ENCODE assay signal across 17 cellular contexts in the genomic region with DNA sequence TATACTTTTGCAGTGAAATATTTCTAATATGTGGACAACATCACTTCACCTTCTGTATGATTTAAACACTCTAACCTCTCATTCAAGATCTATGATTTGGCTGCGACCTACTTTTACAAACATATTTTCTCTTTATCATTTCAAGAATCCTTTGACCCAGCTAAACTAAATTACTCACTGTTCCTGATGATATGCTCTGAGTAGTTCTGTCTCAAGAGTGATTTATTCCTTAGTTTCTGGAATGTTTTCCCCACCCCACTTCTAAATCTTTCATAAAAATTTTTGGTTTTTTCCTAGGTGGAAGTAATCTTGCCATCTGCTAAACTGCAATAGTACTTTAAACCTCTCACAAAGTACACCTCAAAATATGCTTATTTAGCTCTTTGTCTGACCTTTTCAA.
DNase-seq lines count a peak whose midpoint lies in the region; ATAC-seq and TF ChIP-seq lines count a peak whose summit lies in the region.
"Had no signal": no experiment of that assay in that cellular context is flagged by ENCODE, and none has a peak within 500 bp of the region (broad histone marks: within the 10 kb centered on the region; RNA-seq: fewer than 3 reads in every experiment).

No MANE protein-coding gene starts in this region.

- no peak for TF ChIP-seq CTCF in fibroblast of pulmonary artery (IDR thresholded peaks at IDR 0.05; ENCODE audit: low read length, missing control alignments)

- H3K4me1 ChIP-seq in effector memory CD4-positive, alpha-beta T cell (ENCODE audit: control insufficient read depth, insufficient read depth, low read length, poor library complexity, severe bottlenecking): no peaks in the 10 kb centered on the region

- peaks cover 13% of the 10 kb centered on the region for H3K9me3 ChIP-seq in effector memory CD4-positive, alpha-beta T cell (ENCODE audit: control insufficient read depth, low read length)

- H3K27me3 ChIP-seq in effector memory CD4-positive, alpha-beta T cell (replicated peaks; ENCODE audit: control insufficient read depth, insufficient read depth, low read length, poor library complexity, severe bottlenecking): no peaks in the 10 kb centered on the region

- no peaks in the 10 kb centered on the region for H3K36me3 ChIP-seq in effector memory CD4-positive, alpha-beta T cell (ENCODE audit: control insufficient read depth, insufficient read depth, low read length)

- H3K27ac ChIP-seq in effector memory CD4-positive, alpha-beta T cell (ENCODE audit: insufficient read depth, low read length, poor library complexity, severe bottlenecking): no peak overlapping the region
- H3K27ac ChIP-seq: C4-2B had no signal

- no peak overlapping the region for H3K4me3 ChIP-seq in fibroblast of pulmonary artery (replicated peaks; ENCODE audit: low read depth, low read length)
- no peak overlapping the region for H3K4me3 ChIP-seq in effector memory CD4-positive, alpha-beta T cell (ENCODE audit: insufficient read depth, low read depth, low read length, poor library complexity, severe bottlenecking)
- H3K4me3 ChIP-seq: GM23338 had no signal

- peak; percentile 15 for DNase-seq in A172 (ENCODE audit: low spot score)
- DNase-seq in GM03348 (ENCODE audit: low spot score): peak; percentile 5
- DNase-seq in amniotic epithelial cell (ENCODE audit: low read depth): peak; percentile 87
- peak; percentile 9 for DNase-seq in fibroblast of pulmonary artery (ENCODE audit: low read depth)
- no peak for DNase-seq in HT-29 (ENCODE audit: low spot score)
- DNase-seq in Right ventricle myocardium inferior (ENCODE audit: missing footprints): no peak
- DNase-seq in ureter (ENCODE audit: low spot score): no peak
- no peak for DNase-seq in effector memory CD4-positive, alpha-beta T cell
- DNase-seq: DND-41; NCI-H1105 treated with DMSO at 0.1 percent for 48 hours; NCI-H1694 treated with DMSO at 0.1 percent for 48 hours; NCI-H510A; NCI-H748 treated with DMSO at 0.1 percent for 48 hours; NK-92 treated with Interleukin-12 subunit alpha and Interleukin-12 subunit beta, amount 100 ng/mL, for 24 hours had no signal

- no peak for ATAC-seq in Right ventricle myocardium inferior
- ATAC-seq: GM23338, HCT116 had no signal

- intact Hi-C loops in Right ventricle myocardium inferior (cut with DNase I): no loop called here

Comparison
In these comparisons a context has a peak if more than half of its experiments do, and no peak if none do; other contexts are left out.
1. DNase-seq: peak in A172 (single experiment), GM03348 (single experiment), amniotic epithelial cell (single experiment) and fibroblast of pulmonary artery (single experiment); none in HT-29 (single experiment), Right ventricle myocardium inferior (single experiment), ureter (single experiment) and effector memory CD4-positive, alpha-beta T cell (0 of 3).